In genomic region chr2:239150125-239151011, GRCh38 we compare ENCODE assay signal across 11 cellular contexts.
A peak's percentile ranks its signal among the peaks of the same experiment; 100 is the strongest.
DNase-seq lines count a peak whose midpoint lies in the region; ATAC-seq, FAIRE-seq and TF ChIP-seq lines count a peak whose summit lies in the region.
"Had no signal": no experiment of that assay in that cellular context is flagged by ENCODE, and none has a peak within 500 bp of the region (broad histone marks: within the 10 kb centered on the region; RNA-seq: fewer than 3 reads in every experiment).

No MANE protein-coding gene starts in this region.

- TF ChIP-seq CTCF in WTC11 (IDR thresholded peaks at IDR 0.05) (no peak), kidney (IDR thresholded peaks at IDR 0.05; ENCODE audit: borderline replicate concordance, extremely low read depth, insufficient read depth) (no peak), testis (IDR thresholded peaks at IDR 0.05) (no peak)

- intact Hi-C loops in kidney (cut with DNase I), result no loop called here
- intact Hi-C loops in testis (cut with DNase I; ENCODE audit: low total_unique reads), result no loop called here

- no peak overlapping the region for H3K4me3 Mint-ChIP-seq in WTC11

- H3K9me3 ChIP-seq in kidney (ENCODE audit: control insufficient read depth in 1 of 2, low read length in 2 of 2), result no peaks in the 10 kb centered on the region
- no peaks in the 10 kb centered on the region for H3K9me3 ChIP-seq in testis
- H3K9me3 ChIP-seq: HAP-1, thyroid gland had no signal

- no peaks in the 10 kb centered on the region for H3K27me3 ChIP-seq in testis
- H3K27me3 ChIP-seq: thyroid gland had no signal

- H3K36me3 ChIP-seq in kidney (ENCODE audit: control insufficient read depth in 1 of 2, insufficient read depth in 2 of 2, low read length in 2 of 2) (peaks cover 3 to 9% of the 10 kb centered on the region in 2 donors), testis (ENCODE audit: low read depth, missing control alignments) (no peaks in the 10 kb centered on the region)
- H3K36me3 ChIP-seq: HAP-1 had no signal

- peaks cover 16% of the 10 kb centered on the region; the same call in 1 of the 2 replicates for H3K36me3 Mint-ChIP-seq in WTC11

- no peak for FAIRE-seq in kidney (lab: Jason Lieb, UNC)

- H3K27me3 Mint-ChIP-seq in WTC11 (ENCODE audit: low read depth), result no peaks in the 10 kb centered on the region

- H3K9me3 Mint-ChIP-seq in WTC11, result no peaks in the 10 kb centered on the region

- H3K27ac ChIP-seq in kidney (ENCODE audit: low read depth in 2 of 2, low read length in 2 of 2) (no peak overlapping the region), testis (no peak overlapping the region)

- POLR2A ChIA-PET in WTC11 (lab: Charles Lee), result no interaction called here

- CTCF ChIA-PET in WTC11 (lab: Charles Lee), result no interaction called here

- 77 to 82% methylated on average over 8 to 9 of the region's 9 CpGs for WGBS in testis, 2 donors

- H3K9ac ChIP-seq in kidney (ENCODE audit: low read length in 2 of 2), result no peak overlapping the region

- ATAC-seq in WTC11, result no peak
- no peak for ATAC-seq in GM18511 (IDR thresholded peaks at IDR 0.05; ENCODE audit: unreplicated experiment)

- TF ChIP-seq POLR2A in testis (IDR thresholded peaks at IDR 0.05), result no peak

- H3K27ac Mint-ChIP-seq in WTC11, result peak overlapping the region; percentile 7; the same call in 1 of the 2 replicates

- H3K4me1 ChIP-seq in kidney (ENCODE audit: control insufficient read depth in 1 of 2, insufficient read depth in 1 of 2, low read depth in 1 of 2, low read length in 2 of 2) (no peaks in the 10 kb centered on the region), testis (peaks cover 5% of the 10 kb centered on the region)
- H3K4me1 ChIP-seq: HAP-1 had no signal

- peak; percentile 26 for DNase-seq in activated gamma-delta T cell treated with Interleukin-2 at 50 U/mL for 16 hours
- no peak for DNase-seq in activated gamma-delta T cell (lab: John Stamatoyannopoulos, UW)
- no peak for DNase-seq in WTC11 (ENCODE audit: low spot score)
- DNase-seq in kidney, result peak; percentile 17
- DNase-seq in testis, result peak; percentile 11
- DNase-seq in GM19238 (ENCODE audit: insufficient read length, low spot score), result no peak
- DNase-seq in NCI-H128 (lab: John Stamatoyannopoulos, UW; ENCODE audit: unreplicated experiment), result no peak
- DNase-seq: T-helper 9 cell, thyroid gland had no signal

- H3K4me3 ChIP-seq in kidney (ENCODE audit: low read length in 2 of 2) (no peak overlapping the region), testis (no peak overlapping the region)
- H3K4me3 ChIP-seq: HAP-1, thyroid gland had no signal

- H3K4me1 Mint-ChIP-seq in WTC11, result no peaks in the 10 kb centered on the region

TF ChIP-seq in WTC11, 78 proteins besides CTCF, POLR2A, EP300 and RAD21:
- TF ChIP-seq EMX1 (CRISPR knock-in tag; IDR thresholded peaks at IDR 0.05) (no peak), PRRX2 (CRISPR knock-in tag; IDR thresholded peaks at IDR 0.05) (no peak), JUN (CRISPR knock-in tag; IDR thresholded peaks at IDR 0.05) (no peak), ZNF317 (CRISPR knock-in tag; IDR thresholded peaks at IDR 0.05; ENCODE audit: borderline replicate concordance, low read depth) (no peak), TP53 (CRISPR knock-in tag; IDR thresholded peaks at IDR 0.05) (no peak), NFATC4 (CRISPR knock-in tag; IDR thresholded peaks at IDR 0.05) (no peak), ZSCAN18 (CRISPR knock-in tag; IDR thresholded peaks at IDR 0.05) (no peak), GTF2I (CRISPR knock-in tag; conservative IDR thresholded peaks at IDR 0.05) (no peak), SMAD3 (CRISPR knock-in tag; IDR thresholded peaks at IDR 0.05; ENCODE audit: borderline replicate concordance) (no peak), NR1H2 (CRISPR knock-in tag; IDR thresholded peaks at IDR 0.05) (no peak), ATF6 (CRISPR knock-in tag; IDR thresholded peaks at IDR 0.05) (no peak), USF2 (CRISPR knock-in tag; IDR thresholded peaks at IDR 0.05) (no peak), ZNF671 (CRISPR knock-in tag; IDR thresholded peaks at IDR 0.05) (no peak)

Comparison
In these comparisons a context has a peak if more than half of its experiments do, and no peak if none do; other contexts are left out.
1. DNase-seq: peak in activated gamma-delta T cell treated with Interleukin-2 at 50 U/mL for 16 hours (single experiment), kidney (single experiment) and testis (single experiment); none in activated gamma-delta T cell (single experiment), WTC11 (single experiment), GM19238 (single experiment) and NCI-H128 (single experiment).